19 cellular contexts compared by ENCODE assay signal in genomic region chr9:80093695-80094094, GRCh38.
"Had no signal": no experiment of that assay in that cellular context is flagged by ENCODE, and none has a peak within 500 bp of the region (broad histone marks: within the 10 kb centered on the region; RNA-seq: fewer than 3 reads in every experiment).

No MANE protein-coding gene starts in this region.

- H3K27me3 Mint-ChIP-seq: memory B cell had no signal

- H3K27ac Mint-ChIP-seq: memory B cell, natural killer cell, progenitor cell of endocrine pancreas had no signal

- H3K4me3 Mint-ChIP-seq: memory B cell, natural killer cell had no signal

- H3K9me3 Mint-ChIP-seq: memory B cell had no signal

- H3K36me3 Mint-ChIP-seq: memory B cell, natural killer cell had no signal

- ATAC-seq: gastrocnemius medialis, left lobe of liver, natural killer cell, right lobe of liver had no signal

- H3K4me1 Mint-ChIP-seq: natural killer cell had no signal

- FAIRE-seq: colon, kidney, small intestine, urothelium cell line had no signal

- DNase-seq: dorsolateral prefrontal cortex; effector CD4-positive, alpha-beta T cell; foreskin fibroblast; gastrocnemius medialis; head of caudate nucleus; kidney; natural killer cell; occipital lobe; right lobe of liver; small intestine; stimulated activated CD4-positive, alpha-beta T cell treated with anti-CD3 and anti-CD28 coated beads, Interleukin-15, amount 100 ng/mL, for 24 hours; stimulated activated CD4-positive, alpha-beta T cell treated with anti-CD3 and anti-CD28 coated beads, Interleukin-2, amount 100 ng/mL, for 48 hours; stimulated activated naive CD4-positive, alpha-beta T cell treated with Interleukin-2 at 50 U/mL for 16 hours; upper lobe of left lung had no signal
